8 cellular contexts compared by ENCODE assay signal in the genomic region with DNA sequence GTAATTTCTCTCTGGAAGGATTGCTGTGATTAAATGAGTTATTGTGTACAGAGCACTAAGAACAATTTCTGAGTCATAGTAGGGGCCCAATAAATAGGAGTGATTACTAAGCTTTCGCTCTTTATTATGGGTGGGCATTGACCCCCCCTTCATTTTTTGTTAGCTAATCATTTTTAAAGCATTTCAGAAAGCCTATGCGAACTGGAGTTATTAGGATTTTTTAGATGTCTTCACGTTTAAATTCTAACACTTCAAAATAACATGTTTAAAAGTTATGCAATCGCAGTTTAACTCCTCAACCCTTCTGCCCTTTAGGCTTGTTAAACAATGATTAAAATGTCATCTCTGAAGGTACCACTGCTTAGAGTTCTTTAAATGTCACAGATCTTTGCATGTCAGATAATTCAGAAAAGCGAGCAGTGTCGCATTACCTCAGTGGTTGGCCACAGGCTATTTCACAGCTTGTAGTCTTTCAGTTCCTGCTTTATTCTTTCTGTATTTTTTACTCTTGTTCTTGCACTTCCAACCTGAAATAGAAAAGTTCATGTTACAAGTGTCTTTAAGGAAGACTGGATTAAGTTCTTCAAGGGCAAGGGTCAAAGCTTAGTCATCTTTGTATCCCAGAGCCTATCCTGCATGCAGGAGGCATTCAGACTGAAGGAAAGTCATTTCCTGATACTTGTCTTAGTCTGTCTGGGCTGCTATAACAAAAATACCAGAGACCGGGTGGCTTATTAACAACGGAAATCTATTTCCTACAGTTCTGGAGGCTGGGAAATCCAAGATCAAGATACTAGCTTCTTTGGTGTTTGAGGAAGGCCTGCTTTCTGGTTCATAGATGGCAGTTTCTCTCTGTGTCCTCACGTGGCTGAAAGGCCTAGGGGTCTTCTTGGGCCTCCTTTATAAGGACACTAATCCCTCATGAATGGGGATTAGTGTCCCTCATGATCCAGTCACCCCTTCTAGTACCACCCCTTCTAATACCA.
A peak's percentile ranks its signal among the peaks of the same experiment; 100 is the strongest.
DNase-seq lines count a peak whose midpoint lies in the region; ATAC-seq and TF ChIP-seq lines count a peak whose summit lies in the region.

No MANE protein-coding gene starts in this region.

- ATAC-seq in heart right ventricle, result peak in 1 of 8 donors; percentile 43
- ATAC-seq in Right ventricle myocardium superior (ENCODE audit: poor library complexity), result no peak
- ATAC-seq in HG03064 (IDR thresholded peaks at IDR 0.05; ENCODE audit: low read depth, unreplicated experiment), result peak; percentile 82
- peak in 1 of 4 donors; percentile 26 for ATAC-seq in right lobe of liver

- TF ChIP-seq CTCF in heart right ventricle (IDR thresholded peaks at IDR 0.05) (no peak), right lobe of liver (IDR thresholded peaks at IDR 0.05) (no peak), WERI-Rb-1 (IDR thresholded peaks at IDR 0.05; ENCODE audit: low read depth, low read length) (no peak)

- H3K27ac ChIP-seq in heart right ventricle, result peak overlapping the region in 8 of 10 donors; percentile 17 to 88 (median 58)
- peak overlapping the region; percentile 5 to 97 (median 89) for H3K27ac ChIP-seq in right lobe of liver
- H3K27ac ChIP-seq in WERI-Rb-1, result no peak overlapping the region

- H3K27me3 ChIP-seq in heart right ventricle, result no peaks in the 10 kb centered on the region
- H3K27me3 ChIP-seq in right lobe of liver, result no peaks in the 10 kb centered on the region
- no peaks in the 10 kb centered on the region for H3K27me3 ChIP-seq in WERI-Rb-1 (ENCODE audit: insufficient read depth, low read depth, severe bottlenecking)

- peaks cover 0 to 6% (median 0%) of the 10 kb centered on the region in 11 donors for H3K9me3 ChIP-seq in heart right ventricle
- no peaks in the 10 kb centered on the region for H3K9me3 ChIP-seq in right lobe of liver
- H3K9me3 ChIP-seq in WERI-Rb-1 (ENCODE audit: severe bottlenecking), result no peaks in the 10 kb centered on the region

- TF ChIP-seq POLR2A in right lobe of liver (IDR thresholded peaks at IDR 0.05), result no peak

- H3K36me3 ChIP-seq in heart right ventricle (peaks cover 0 to 5% (median 0%) of the 10 kb centered on the region in 9 donors), right lobe of liver (no peaks in the 10 kb centered on the region), WERI-Rb-1 (no peaks in the 10 kb centered on the region)

- intact Hi-C loops in heart right ventricle (cut with DNase I) (no loop called here), Right ventricle myocardium superior (cut with DNase I) (no loop called here), right lobe of liver (cut with DNase I) (no loop called here)

- no peak overlapping the region for H3K4me3 ChIP-seq in heart right ventricle
- no peak overlapping the region for H3K4me3 ChIP-seq in right lobe of liver
- no peak overlapping the region for H3K4me3 ChIP-seq in WERI-Rb-1 (ENCODE audit: low read depth, low read length)

- no peak for DNase-seq in heart right ventricle
- no peak for DNase-seq in Right ventricle myocardium superior
- DNase-seq in SKM-1 (lab: John Stamatoyannopoulos, UW; ENCODE audit: unreplicated experiment), result peak; percentile 21
- DNase-seq in right lobe of liver, result no peak
- DNase-seq in activated naive CD4-positive, alpha-beta T cell treated with Interleukin-2 at 50 U/mL for 16 hours, result no peak
- no peak for DNase-seq in foreskin melanocyte
- DNase-seq in WERI-Rb-1, result no peak

- WGBS in heart right ventricle, 2 donors, result 75 to 82% methylated on average over 9 of the region's 9 CpGs
- 41% methylated on average over 8 of the region's 9 CpGs for WGBS in right lobe of liver (ENCODE audit: insufficient coverage, low coverage, low lambda C conversion rate, missing lambda C conversion rate)

- peaks cover 36 to 100% (median 75%) of the 10 kb centered on the region in 9 donors for H3K4me1 ChIP-seq in heart right ventricle
- peaks cover 0 to 53% (median 31%) of the 10 kb centered on the region in 4 donors for H3K4me1 ChIP-seq in right lobe of liver
